ENCODE assay signal across 35 cellular contexts in the genomic region with DNA sequence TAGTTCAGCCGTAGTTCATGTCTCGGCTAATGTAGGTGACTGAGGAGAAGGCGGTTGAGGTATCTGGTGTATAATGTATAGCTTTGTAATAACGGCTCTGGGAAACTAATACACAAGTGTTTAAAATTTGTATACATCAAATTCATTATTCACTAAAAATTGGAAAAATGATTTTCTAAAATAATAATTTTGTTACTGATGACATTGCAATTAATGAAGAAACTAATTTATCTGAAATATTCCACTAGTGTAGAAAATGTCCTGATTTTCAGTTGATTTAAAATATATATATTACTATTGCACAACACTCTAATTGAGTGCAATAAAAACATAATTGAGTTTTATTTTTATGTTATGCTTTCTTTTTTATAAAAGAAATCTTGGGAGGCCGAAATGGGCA.
"Had no signal": no experiment of that assay in that cellular context is flagged by ENCODE, and none has a peak within 500 bp of the region (broad histone marks: within the 10 kb centered on the region; RNA-seq: fewer than 3 reads in every experiment).

No MANE protein-coding gene starts in this region.

- H3K9me3 Mint-ChIP-seq: activated B cell treated with CpG ODN at 0.5 μM for 24 hours; activated CD4-positive, alpha-beta T cell treated with anti-CD3 and anti-CD28 coated beads, Interleukin-2, amount 10 ng/mL, durations not matched to agents 24 days and 14 days; activated CD8-positive, alpha-beta T cell treated with anti-CD3 and anti-CD28 coated beads for 36 hours; activated naive CD4-positive, alpha-beta T cell treated with anti-CD3 and anti-CD28 coated beads, Interleukin-2, amount 50 U/mL, for 24 hours; activated naive CD8-positive, alpha-beta T cell treated with anti-CD3 and anti-CD28 coated beads, Interleukin-2, amount 10 ng/mL, durations not matched to agents 7 days and 5 days; T-helper 1 cell treated with Interleukin-12 subunit alpha and Interleukin-12 subunit beta and Interleukin-4 antibody, amounts not matched to agents 30 μg/mL and 1 μg/mL, for 36 hours had no signal

- H3K27ac ChIP-seq: ascending aorta, cardiac muscle cell, VCaP had no signal

- DNase-seq: activated B cell treated with CpG ODN at 0.5 μM for 24 hours; activated CD4-positive, alpha-beta memory T cell treated with anti-CD3 and anti-CD28 coated beads for 36 hours; activated CD4-positive, alpha-beta T cell treated with anti-CD3 and anti-CD28 coated beads for 4 hours; activated CD4-positive, alpha-beta T cell treated with anti-CD3 and anti-CD28 coated beads, Interleukin-2, amount 10 ng/mL, durations not matched to agents 24 days and 14 days; activated CD4-positive, alpha-beta T cell treated with anti-CD3 and anti-CD28 coated beads, Interleukin-2, amount 50 U/mL, for 1 hour; activated CD4-positive, alpha-beta T cell treated with anti-CD3 and anti-CD28 coated beads, Interleukin-2, amount 50 U/mL, for 4 hours; activated CD4-positive, CD25-positive, alpha-beta regulatory T cell treated with anti-CD3 and anti-CD28 coated beads, Interleukin-2, amount 50 U/mL, for 72 hours; activated CD8-positive, alpha-beta memory T cell treated with anti-CD3 and anti-CD28 coated beads, Interleukin-2, amount 50 U/mL, for 48 hours; activated CD8-positive, alpha-beta T cell treated with anti-CD3 and anti-CD28 coated beads for 36 hours; activated effector memory CD4-positive, alpha-beta T cell treated with Interleukin-2 at 50 U/mL for 16 hours; activated gamma-delta T cell; activated naive CD4-positive, alpha-beta T cell treated with anti-CD3 and anti-CD28 coated beads, Interleukin-2, amount 10 ng/mL, durations not matched to agents 7 days and 5 days; activated naive CD4-positive, alpha-beta T cell treated with Interleukin-2 at 50 U/mL for 16 hours; activated naive CD8-positive, alpha-beta T cell treated with anti-CD3 and anti-CD28 coated beads, Interleukin-2, amount 10 ng/mL, durations not matched to agents 7 days and 5 days; activated naive CD8-positive, alpha-beta T cell treated with anti-CD3 and anti-CD28 coated beads, Interleukin-2, amount 50 U/mL, for 24 hours; activated T-cell treated with anti-CD3 and anti-CD28 coated beads, Interleukin-2, amount 50 U/mL, for 24 hours; activated T-cell treated with anti-CD3 and anti-CD28 coated beads, Interleukin-2, amount 50 U/mL, for 48 hours; amygdala; anterior cingulate cortex; caudate nucleus; cerebellar nuclear complex; T-helper 2 cell; T-helper 9 cell had no signal

- H3K4me3 Mint-ChIP-seq: activated B cell treated with CpG ODN at 0.5 μM for 24 hours; activated CD4-positive, alpha-beta memory T cell treated with anti-CD3 and anti-CD28 coated beads for 36 hours; activated CD4-positive, alpha-beta T cell treated with anti-CD3 and anti-CD28 coated beads, Interleukin-2, amount 10 ng/mL, durations not matched to agents 24 days and 14 days; activated CD8-positive, alpha-beta T cell treated with anti-CD3 and anti-CD28 coated beads for 36 hours; activated naive CD4-positive, alpha-beta T cell treated with anti-CD3 and anti-CD28 coated beads, Interleukin-2, amount 10 ng/mL, durations not matched to agents 7 days and 5 days; activated naive CD4-positive, alpha-beta T cell treated with anti-CD3 and anti-CD28 coated beads, Interleukin-2, amount 50 U/mL, for 24 hours; activated naive CD8-positive, alpha-beta T cell; activated naive CD8-positive, alpha-beta T cell treated with anti-CD3 and anti-CD28 coated beads, Interleukin-2, amount 10 ng/mL, durations not matched to agents 7 days and 5 days; activated naive CD8-positive, alpha-beta T cell treated with anti-CD3 and anti-CD28 coated beads, Interleukin-2, amount 50 U/mL, for 24 hours; activated T-cell treated with anti-CD3 and anti-CD28 coated beads, Interleukin-2, amount 50 U/mL, for 24 hours; brain; central memory CD8-positive, alpha-beta T cell; T-helper 1 cell treated with Interleukin-12 subunit alpha and Interleukin-12 subunit beta and Interleukin-4 antibody, amounts not matched to agents 30 μg/mL and 1 μg/mL, for 36 hours; T-helper 2 cell treated with Interferon-gamma antibody and Interleukin-4, amounts not matched to agents 5 μg/mL and 100 μg/mL, for 36 hours had no signal

- H3K27me3 Mint-ChIP-seq: activated B cell treated with CpG ODN at 0.5 μM for 24 hours; activated CD4-positive, alpha-beta memory T cell treated with anti-CD3 and anti-CD28 coated beads for 36 hours; activated CD4-positive, alpha-beta T cell treated with anti-CD3 and anti-CD28 coated beads, Interleukin-2, amount 10 ng/mL, durations not matched to agents 24 days and 14 days; activated CD8-positive, alpha-beta T cell treated with anti-CD3 and anti-CD28 coated beads for 36 hours; activated naive CD4-positive, alpha-beta T cell treated with anti-CD3 and anti-CD28 coated beads, Interleukin-2, amount 10 ng/mL, durations not matched to agents 7 days and 5 days; activated naive CD4-positive, alpha-beta T cell treated with anti-CD3 and anti-CD28 coated beads, Interleukin-2, amount 50 U/mL, for 24 hours; activated naive CD8-positive, alpha-beta T cell; activated naive CD8-positive, alpha-beta T cell treated with anti-CD3 and anti-CD28 coated beads, Interleukin-2, amount 10 ng/mL, durations not matched to agents 7 days and 5 days; activated naive CD8-positive, alpha-beta T cell treated with anti-CD3 and anti-CD28 coated beads, Interleukin-2, amount 50 U/mL, for 24 hours; activated T-cell treated with anti-CD3 and anti-CD28 coated beads, Interleukin-2, amount 50 U/mL, for 24 hours; brain; central memory CD8-positive, alpha-beta T cell had no signal

- H3K36me3 ChIP-seq: ascending aorta, cardiac muscle cell had no signal

- H3K4me1 Mint-ChIP-seq: activated B cell treated with CpG ODN at 0.5 μM for 24 hours; activated CD4-positive, alpha-beta T cell treated with anti-CD3 and anti-CD28 coated beads, Interleukin-2, amount 10 ng/mL, durations not matched to agents 24 days and 14 days; activated naive CD4-positive, alpha-beta T cell treated with anti-CD3 and anti-CD28 coated beads, Interleukin-2, amount 10 ng/mL, durations not matched to agents 7 days and 5 days; activated naive CD4-positive, alpha-beta T cell treated with anti-CD3 and anti-CD28 coated beads, Interleukin-2, amount 50 U/mL, for 24 hours; activated naive CD8-positive, alpha-beta T cell treated with anti-CD3 and anti-CD28 coated beads, Interleukin-2, amount 10 ng/mL, durations not matched to agents 7 days and 5 days; activated naive CD8-positive, alpha-beta T cell treated with anti-CD3 and anti-CD28 coated beads, Interleukin-2, amount 50 U/mL, for 24 hours; brain; central memory CD8-positive, alpha-beta T cell had no signal

- FAIRE-seq: bronchial epithelial cell, TTC549 had no signal

- H3K4me3 ChIP-seq: ascending aorta, cardiac muscle cell had no signal

- ATAC-seq: activated CD8-positive, alpha-beta T cell treated with anti-CD3 and anti-CD28 coated beads for 36 hours; activated naive CD8-positive, alpha-beta T cell treated with anti-CD3 and anti-CD28 coated beads, Interleukin-2, amount 50 U/mL, for 24 hours had no signal

- H3K36me3 Mint-ChIP-seq: activated naive CD4-positive, alpha-beta T cell treated with anti-CD3 and anti-CD28 coated beads, Interleukin-2, amount 10 ng/mL, durations not matched to agents 7 days and 5 days; activated naive CD4-positive, alpha-beta T cell treated with anti-CD3 and anti-CD28 coated beads, Interleukin-2, amount 50 U/mL, for 24 hours; activated naive CD8-positive, alpha-beta T cell; activated naive CD8-positive, alpha-beta T cell treated with anti-CD3 and anti-CD28 coated beads, Interleukin-2, amount 10 ng/mL, durations not matched to agents 7 days and 5 days; brain had no signal

- H3K27ac Mint-ChIP-seq: activated B cell treated with CpG ODN at 0.5 μM for 24 hours; activated CD4-positive, alpha-beta memory T cell treated with anti-CD3 and anti-CD28 coated beads for 36 hours; activated CD4-positive, alpha-beta T cell treated with anti-CD3 and anti-CD28 coated beads, Interleukin-2, amount 10 ng/mL, durations not matched to agents 24 days and 14 days; activated CD8-positive, alpha-beta T cell treated with anti-CD3 and anti-CD28 coated beads for 36 hours; activated naive CD4-positive, alpha-beta T cell treated with anti-CD3 and anti-CD28 coated beads, Interleukin-2, amount 10 ng/mL, durations not matched to agents 7 days and 5 days; activated naive CD4-positive, alpha-beta T cell treated with anti-CD3 and anti-CD28 coated beads, Interleukin-2, amount 50 U/mL, for 24 hours; activated naive CD8-positive, alpha-beta T cell; activated naive CD8-positive, alpha-beta T cell treated with anti-CD3 and anti-CD28 coated beads, Interleukin-2, amount 10 ng/mL, durations not matched to agents 7 days and 5 days; activated naive CD8-positive, alpha-beta T cell treated with anti-CD3 and anti-CD28 coated beads, Interleukin-2, amount 50 U/mL, for 24 hours; activated T-cell treated with anti-CD3 and anti-CD28 coated beads, Interleukin-2, amount 50 U/mL, for 24 hours; activated T-helper 2 cell treated with anti-CD3 and anti-CD28 coated beads, Interferon-gamma antibody, Interleukin-2, Interleukin-4, amounts not matched to agents 10 μg/mL and 5 μg/mL and 100 μg/mL, durations not matched to agents 14 hours and 24 hours and 36 hours; brain; T-helper 1 cell treated with Interleukin-12 subunit alpha and Interleukin-12 subunit beta and Interleukin-4 antibody, amounts not matched to agents 30 μg/mL and 1 μg/mL, for 36 hours; T-helper 2 cell treated with Interferon-gamma antibody and Interleukin-4, amounts not matched to agents 5 μg/mL and 100 μg/mL, for 36 hours had no signal

- H3K4me1 ChIP-seq: ascending aorta had no signal

- H3K27me3 ChIP-seq: ascending aorta, cardiac muscle cell had no signal

- H3K9me3 ChIP-seq: ascending aorta had no signal
